13 cellular contexts compared by ENCODE assay signal in the genomic region with DNA sequence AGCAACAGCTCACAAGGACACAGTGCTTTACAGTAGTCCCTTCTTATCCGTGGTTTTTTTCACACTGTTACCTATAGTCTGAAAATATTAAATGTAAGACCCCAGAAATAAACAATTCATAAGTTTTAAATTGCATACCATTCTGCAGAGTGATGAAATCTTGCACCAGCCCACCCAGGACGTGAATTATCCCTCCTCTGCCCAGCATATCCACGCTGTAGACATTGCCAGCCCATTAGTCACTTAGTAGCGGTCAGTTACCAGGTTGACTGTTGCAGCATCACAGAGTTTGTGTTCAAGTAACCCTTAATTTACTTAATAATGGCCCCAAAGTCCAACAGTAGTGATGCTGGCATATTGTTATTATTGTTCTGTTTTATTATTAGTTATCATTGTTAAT. TPM values are rescaled to one million over a fixed set of nuclear protein-coding genes. Genes with fewer than 3 reads are reported as not detected.
DNase-seq lines count a peak whose midpoint lies in the region; ATAC-seq, FAIRE-seq and TF ChIP-seq lines count a peak whose summit lies in the region.
"Had no signal": no experiment of that assay in that cellular context is flagged by ENCODE, and none has a peak within 500 bp of the region (broad histone marks: within the 10 kb centered on the region; RNA-seq: fewer than 3 reads in every experiment).

No MANE protein-coding gene starts in this region.

- H3K36me3 ChIP-seq in astrocyte (ENCODE audit: insufficient read depth, low read length) (no peaks in the 10 kb centered on the region), iPS-20b (ENCODE audit: insufficient read depth, low read depth, low read length) (0 out of 2 replicates have a peak, but pooled peaks cover 6% of the 10 kb centered on the region)

- FAIRE-seq in astrocyte (lab: Jason Lieb, UNC): no peak
- FAIRE-seq: islet of Langerhans, TTC549 had no signal

- H3K27ac Mint-ChIP-seq in HFFc6 (peak overlapping the region; percentile 84), astrocyte (ENCODE audit: unreplicated experiment) (peak overlapping the region; percentile 95)
- H3K27ac Mint-ChIP-seq: B cell had no signal

- H3K4me1 ChIP-seq in astrocyte (ENCODE audit: insufficient read depth, low read length) (peaks cover 41% of the 10 kb centered on the region), iPS-20b (ENCODE audit: insufficient read depth, low read length) (peaks cover 28% of the 10 kb centered on the region)

- H3K4me3 Mint-ChIP-seq in HFFc6 (no peak overlapping the region), astrocyte (ENCODE audit: unreplicated experiment) (peak overlapping the region; percentile 92)
- H3K4me3 Mint-ChIP-seq: B cell had no signal

- ATAC-seq in HG02852 (IDR thresholded peaks at IDR 0.05; ENCODE audit: unreplicated experiment) (no peak), GM18861 (IDR thresholded peaks at IDR 0.05; ENCODE audit: unreplicated experiment) (no peak)

- H3K4me3 ChIP-seq in astrocyte (ENCODE audit: insufficient read depth, low read depth, low read length) (peak overlapping the region; percentile 31), iPS-20b (ENCODE audit: low read length) (peak overlapping the region; percentile 24; the same call in 1 of the 2 replicates)

- no peaks in the 10 kb centered on the region for H3K79me2 ChIP-seq in astrocyte (ENCODE audit: insufficient read depth, low read length)

- H3K27ac ChIP-seq in astrocyte (ENCODE audit: low read depth, low read length) (peak overlapping the region; percentile 19), iPS-20b (ENCODE audit: low read length) (no peak overlapping the region)

- H3K36me3 Mint-ChIP-seq in HFFc6 (ENCODE audit: low read depth) (no peaks in the 10 kb centered on the region), astrocyte (ENCODE audit: low read depth, unreplicated experiment) (peaks cover 7% of the 10 kb centered on the region)

- no peak overlapping the region for H2AFZ ChIP-seq in astrocyte (ENCODE audit: low read depth, low read length)

- H3K27me3 Mint-ChIP-seq in HFFc6 (ENCODE audit: insufficient read depth) (peaks cover 2% of the 10 kb centered on the region; the same call in 1 of the 2 replicates), astrocyte (ENCODE audit: low read depth, unreplicated experiment) (no peaks in the 10 kb centered on the region)

- DNase-seq in A172 (ENCODE audit: low spot score): peak; percentile 60
- peak; percentile 75 for DNase-seq in HFFc6
- peak; percentile 92 for DNase-seq in astrocyte (ENCODE audit: low read depth)
- DNase-seq in activated T-cell treated with anti-CD3 and anti-CD28 coated beads, Interleukin-2, amount 50 U/mL, for 1 hour: no peak
- no peak for DNase-seq in G401 (ENCODE audit: low spot score)
- DNase-seq: amniotic stem cell, GF-D8 had no signal

- H4K20me1 ChIP-seq in astrocyte (ENCODE audit: insufficient read depth, low read length): peaks cover 12% of the 10 kb centered on the region

- H3K9me3 Mint-ChIP-seq in HFFc6: no peaks in the 10 kb centered on the region
- no peaks in the 10 kb centered on the region for H3K9me3 Mint-ChIP-seq in astrocyte (ENCODE audit: unreplicated experiment)

- H3K27me3 ChIP-seq in astrocyte (ENCODE audit: insufficient read depth, low read length) (no peaks in the 10 kb centered on the region), iPS-20b (ENCODE audit: insufficient read depth, low read length) (peaks cover 26% of the 10 kb centered on the region)

- H3K4me1 Mint-ChIP-seq in HFFc6 (ENCODE audit: low read depth) (peaks cover 73% of the 10 kb centered on the region), astrocyte (ENCODE audit: low read depth, unreplicated experiment) (peaks cover 46% of the 10 kb centered on the region)

- peak overlapping the region; percentile 74 for H3K4me2 ChIP-seq in astrocyte (ENCODE audit: low read length)

- no peaks in the 10 kb centered on the region for H3K9me3 ChIP-seq in astrocyte (ENCODE audit: insufficient read depth, low read depth, low read length)
- H3K9me3 ChIP-seq in iPS-20b (ENCODE audit: insufficient read depth, low read depth, low read length): no peaks in the 10 kb centered on the region

- H3K9ac ChIP-seq in astrocyte (ENCODE audit: low read length): peak overlapping the region; percentile 7
- peak overlapping the region; percentile 10; the same call in 1 of the 2 replicates for H3K9ac ChIP-seq in iPS-20b (ENCODE audit: low read depth, low read length)

- in situ Hi-C loops in G401 (cut with HindIII; ENCODE audit: low sequenced_read_pairs): no loop called here

- TF ChIP-seq CTCF in HFFc6 (IDR thresholded peaks at IDR 0.05) (no peak), astrocyte (IDR thresholded peaks at IDR 0.05; ENCODE audit: insufficient read depth, low read depth, low read length) (no peak)

RNA-seq across cellular contexts. Expression of gene CLTCL1, which starts 3.6 kb away (rescaled TPM):
- total RNA-seq in A172 (2014; rRNA removed; shearing (Covaris generic)): 2.7 and 3.4 TPM in 2 replicates
- 1 to 10 TPM; 6.3 to 9.0 (median 7.3) TPM for total RNA-seq in HFFc6 (2021; fragmentation: NEBNext Ultra II Directional; extraction: Animal tissue kit (Norgen Biotek cat#: 25700))
- total RNA-seq in astrocyte: 54.4 and 65.3 TPM in 2 replicates
- 4.9 and 9.4 TPM in 2 replicates for total RNA-seq in G401 (2014; rRNA removed; shearing (Covaris generic))

Comparison
In these comparisons a context has a peak if more than half of its experiments do, and no peak if none do; other contexts are left out.
1. DNase-seq: peak in A172 (single experiment), HFFc6 (single experiment) and astrocyte (single experiment); none in activated T-cell treated with anti-CD3 and anti-CD28 coated beads, Interleukin-2, amount 50 U/mL, for 1 hour (single experiment) and G401 (single experiment).